In the genomic region with DNA sequence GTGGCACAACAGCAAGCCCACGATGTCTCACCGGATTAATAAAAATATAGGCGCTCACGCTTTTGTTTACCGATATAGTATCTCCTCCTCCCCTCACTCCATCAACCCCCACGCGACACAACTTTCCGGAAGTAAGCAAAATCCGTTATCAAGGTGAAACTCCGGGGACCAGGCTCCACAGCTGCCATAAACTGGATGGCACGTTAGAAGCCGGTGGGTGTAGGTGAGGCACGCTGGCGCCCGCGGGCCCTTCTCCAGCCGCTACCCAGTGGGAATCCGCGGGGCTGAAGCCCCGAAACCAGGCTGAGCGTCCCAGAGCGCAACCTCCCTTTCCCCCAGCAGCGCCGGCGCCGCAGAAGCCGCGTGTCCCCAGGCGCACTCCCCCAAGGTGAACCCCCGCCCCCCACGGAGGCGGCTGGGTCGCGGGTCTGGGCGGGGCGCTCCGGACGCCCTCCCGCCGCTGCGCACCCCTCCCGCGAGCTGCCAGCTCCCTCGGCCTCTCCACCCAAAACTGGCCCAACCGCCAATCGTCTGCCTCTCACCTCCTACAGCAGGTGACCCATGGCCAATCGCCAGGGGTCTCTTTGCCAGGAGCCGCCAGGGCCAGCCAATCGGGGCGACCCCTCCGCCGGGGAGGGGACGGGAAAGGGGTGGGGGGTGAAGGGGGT, we compare ENCODE assay signal across 8 cellular contexts.
DNase-seq lines count a peak whose midpoint lies in the region; ATAC-seq and TF ChIP-seq lines count a peak whose summit lies in the region.

No MANE protein-coding gene starts in this region.

- DNase-seq in AML-193 (lab: John Stamatoyannopoulos, UW) (peak; percentile 91 to 95), NCI-H446 treated with DMSO at 0.1 percent for 48 hours (lab: John Stamatoyannopoulos, UW) (peak; percentile 78), coronary artery (ENCODE audit: low spot score) (peak; percentile 82), left lobe of liver (ENCODE audit: low spot score) (peak; percentile 98)
- DNase-seq in activated CD4-positive, alpha-beta T cell treated with anti-CD3 and anti-CD28 coated beads for 4 hours = peak; percentile 86 to 92
- peak; percentile 97 for DNase-seq in stimulated activated CD4-positive, alpha-beta T cell treated with anti-CD3 and anti-CD28 coated beads, Interleukin-1b, Interleukin-23, amount 100 ng/mL, for 48 hours

- H3K4me3 ChIP-seq in coronary artery = peak overlapping the region; percentile 81

- no peak for TF ChIP-seq CTCF in coronary artery (IDR thresholded peaks at IDR 0.05)

- TF ChIP-seq POLR2A in GM19193 (IDR thresholded peaks at IDR 0.05; ENCODE audit: extremely low read depth, insufficient read depth, insufficient read length) = peak; percentile 88

- H3K27ac ChIP-seq in coronary artery = peak overlapping the region; percentile 70 to 74

- peak; percentile 85 for ATAC-seq in HG03378 (IDR thresholded peaks at IDR 0.05; ENCODE audit: unreplicated experiment)
- ATAC-seq in left lobe of liver = peak; percentile 91

Comparison
In these comparisons a context has a peak if more than half of its experiments do, and no peak if none do; other contexts are left out.
1. Peak in every context shown above with its lines: DNase-seq, ATAC-seq, H3K4me3 ChIP-seq and H3K27ac ChIP-seq.